30 cellular contexts compared by ENCODE assay signal in the genomic region with DNA sequence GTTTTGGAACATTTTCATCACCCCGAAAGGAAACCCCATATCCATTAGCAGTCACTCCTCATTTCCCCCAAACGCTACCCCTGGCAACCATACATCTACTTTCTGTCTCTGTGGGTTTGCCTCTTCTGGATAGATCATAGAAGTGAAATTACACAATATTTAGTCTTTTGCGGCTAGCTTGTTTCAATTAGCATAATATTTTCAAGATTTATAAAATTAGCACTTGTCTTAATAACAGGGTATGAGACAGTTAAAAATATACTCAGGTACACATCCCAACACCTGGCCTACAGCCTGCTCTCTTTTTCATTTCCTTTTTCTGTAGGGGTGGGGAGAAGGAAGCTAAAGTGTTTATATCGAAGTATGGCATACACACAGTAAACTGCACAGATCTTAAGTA.
DNase-seq lines count a peak whose midpoint lies in the region; ATAC-seq, FAIRE-seq and TF ChIP-seq lines count a peak whose summit lies in the region.
"Had no signal": no experiment of that assay in that cellular context is flagged by ENCODE, and none has a peak within 500 bp of the region (broad histone marks: within the 10 kb centered on the region; RNA-seq: fewer than 3 reads in every experiment).

No MANE protein-coding gene starts in this region.

- TF ChIP-seq CTCF in astrocyte (IDR thresholded peaks at IDR 0.05; ENCODE audit: insufficient read depth, low read depth, low read length), result no peak

- H4K12ac ChIP-seq in trophoblast cell (ENCODE audit: low read depth, low read length), result no peak overlapping the region

- H3K4me2 ChIP-seq in astrocyte (ENCODE audit: low read length) (no peak overlapping the region), trophoblast cell (ENCODE audit: low read length) (no peak overlapping the region)

- H3K27me3 Mint-ChIP-seq in astrocyte (ENCODE audit: low read depth, unreplicated experiment), result no peaks in the 10 kb centered on the region
- H3K27me3 Mint-ChIP-seq: activated CD8-positive, alpha-beta memory T cell treated with anti-CD3 and anti-CD28 coated beads, Interleukin-2, amount 10 ng/mL, durations not matched to agents 7 days and 5 days; activated naive CD8-positive, alpha-beta T cell treated with anti-CD3 and anti-CD28 coated beads, Interleukin-2, amount 10 ng/mL, durations not matched to agents 7 days and 5 days; naive thymus-derived CD4-positive, alpha-beta T cell; progenitor cell of endocrine pancreas had no signal

- H2BK120ac ChIP-seq in trophoblast cell (ENCODE audit: insufficient read depth, low read length, poor library complexity), result no peak overlapping the region

- H2AFZ ChIP-seq in astrocyte (ENCODE audit: low read depth, low read length) (no peak overlapping the region), trophoblast cell (ENCODE audit: insufficient read depth, low read length, poor library complexity) (no peak overlapping the region)
- H2AFZ ChIP-seq: GM23338 had no signal

- H2BK5ac ChIP-seq in trophoblast cell (ENCODE audit: low read depth, low read length, poor library complexity), result no peak overlapping the region

- no CpG with 5 or more reads among the region's 4 CpGs for WGBS in trophoblast cell (ENCODE audit: extremely low coverage, insufficient coverage, insufficient read length)

- no peak overlapping the region for H3K4ac ChIP-seq in trophoblast cell (ENCODE audit: low read depth, low read length)

- ATAC-seq in GM18868 (IDR thresholded peaks at IDR 0.05; ENCODE audit: unreplicated experiment), result peak; percentile 71
- ATAC-seq in GM21515 (IDR thresholded peaks at IDR 0.05; ENCODE audit: unreplicated experiment), result peak; percentile 68
- ATAC-seq in HG03066 (IDR thresholded peaks at IDR 0.05; ENCODE audit: low read depth, unreplicated experiment), result peak; percentile 46
- no peak for ATAC-seq in SK-N-SH treated with all-trans-retinoic acid at 6 μM for 48 hours
- ATAC-seq: activated CD8-positive, alpha-beta memory T cell treated with anti-CD3 and anti-CD28 coated beads, Interleukin-2, amount 10 ng/mL, durations not matched to agents 7 days and 5 days; activated T-cell treated with anti-CD3 and anti-CD28 coated beads, Interleukin-2, amount 50 U/mL, for 4 hours; lower lobe of right lung; naive thymus-derived CD4-positive, alpha-beta T cell; right lobe of liver had no signal

- H2BK12ac ChIP-seq in trophoblast cell (ENCODE audit: low read length), result no peak overlapping the region

- H3K9me3 Mint-ChIP-seq in astrocyte (ENCODE audit: unreplicated experiment), result no peaks in the 10 kb centered on the region
- H3K9me3 Mint-ChIP-seq: activated T-cell treated with anti-CD3 and anti-CD28 coated beads, Interleukin-2, amount 50 U/mL, for 4 hours; GM23338 had no signal

- H3K4me3 ChIP-seq in astrocyte (ENCODE audit: insufficient read depth, low read depth, low read length) (no peak overlapping the region), trophoblast cell (ENCODE audit: low read depth, low read length) (no peak overlapping the region)
- H3K4me3 ChIP-seq: GM23338, lower lobe of right lung, MG63, right lobe of liver, tibial artery had no signal

- no peaks in the 10 kb centered on the region for H4K20me1 ChIP-seq in astrocyte (ENCODE audit: insufficient read depth, low read length)

- peaks cover 12% of the 10 kb centered on the region for H3K4me1 Mint-ChIP-seq in astrocyte (ENCODE audit: low read depth, unreplicated experiment)
- H3K4me1 Mint-ChIP-seq: activated CD8-positive, alpha-beta memory T cell treated with anti-CD3 and anti-CD28 coated beads, Interleukin-2, amount 10 ng/mL, durations not matched to agents 7 days and 5 days; activated naive CD8-positive, alpha-beta T cell treated with anti-CD3 and anti-CD28 coated beads, Interleukin-2, amount 10 ng/mL, durations not matched to agents 7 days and 5 days had no signal

- no peak overlapping the region for H3K9ac ChIP-seq in astrocyte (ENCODE audit: low read length)
- H3K9ac ChIP-seq in trophoblast cell (ENCODE audit: low read length), result no peak overlapping the region
- H3K9ac ChIP-seq: KMS-11 had no signal

- H3K4me3 Mint-ChIP-seq in astrocyte (ENCODE audit: unreplicated experiment), result no peak overlapping the region
- H3K4me3 Mint-ChIP-seq: activated CD8-positive, alpha-beta memory T cell treated with anti-CD3 and anti-CD28 coated beads, Interleukin-2, amount 10 ng/mL, durations not matched to agents 7 days and 5 days; activated naive CD8-positive, alpha-beta T cell treated with anti-CD3 and anti-CD28 coated beads, Interleukin-2, amount 10 ng/mL, durations not matched to agents 7 days and 5 days; activated T-cell treated with anti-CD3 and anti-CD28 coated beads, Interleukin-2, amount 50 U/mL, for 4 hours; GM23338; naive thymus-derived CD4-positive, alpha-beta T cell had no signal

- no peak overlapping the region for H2AK5ac ChIP-seq in trophoblast cell (ENCODE audit: low read length)

- H3K4me1 ChIP-seq in astrocyte (ENCODE audit: insufficient read depth, low read length) (no peaks in the 10 kb centered on the region), trophoblast cell (ENCODE audit: control insufficient read depth in 1 of 2, insufficient read depth in 2 of 2, low read length in 2 of 2) (no peaks in the 10 kb centered on the region)
- H3K4me1 ChIP-seq: BE2C, lower lobe of right lung, right lobe of liver, tibial artery had no signal

- H3K79me2 ChIP-seq in astrocyte (ENCODE audit: insufficient read depth, low read length) (no peaks in the 10 kb centered on the region), trophoblast cell (ENCODE audit: control insufficient read depth, insufficient read depth, low read length, poor library complexity) (no peaks in the 10 kb centered on the region)

- no peak overlapping the region for H4K91ac ChIP-seq in trophoblast cell (ENCODE audit: low read depth, low read length)

- H3K27ac ChIP-seq in astrocyte (ENCODE audit: low read depth, low read length), result no peak overlapping the region
- no peak overlapping the region for H3K27ac ChIP-seq in trophoblast cell (ENCODE audit: low read depth, low read length)
- H3K27ac ChIP-seq: KMS-11, lower lobe of right lung, right lobe of liver, RWPE1, tibial artery had no signal

- H3K36me3 Mint-ChIP-seq in astrocyte (ENCODE audit: low read depth, unreplicated experiment), result peaks cover 4% of the 10 kb centered on the region
- H3K36me3 Mint-ChIP-seq: activated CD8-positive, alpha-beta memory T cell treated with anti-CD3 and anti-CD28 coated beads, Interleukin-2, amount 10 ng/mL, durations not matched to agents 7 days and 5 days; activated naive CD8-positive, alpha-beta T cell treated with anti-CD3 and anti-CD28 coated beads, Interleukin-2, amount 10 ng/mL, durations not matched to agents 7 days and 5 days had no signal

- DNase-seq in astrocyte (ENCODE audit: low read depth) (no peak), DMS114 treated with DMSO at 0.1 percent for 48 hours (lab: John Stamatoyannopoulos, UW; ENCODE audit: unreplicated experiment) (no peak), trophoblast cell (no peak)
- DNase-seq: ACHN; activated CD4-positive, alpha-beta T cell treated with anti-CD3 and anti-CD28 coated beads, Interleukin-2, amount 50 U/mL, for 4 hours; activated CD8-positive, alpha-beta memory T cell treated with anti-CD3 and anti-CD28 coated beads, Interleukin-2, amount 10 ng/mL, durations not matched to agents 7 days and 5 days; activated gamma-delta T cell treated with Interleukin-2 at 50 U/mL for 16 hours; activated naive CD8-positive, alpha-beta T cell treated with anti-CD3 and anti-CD28 coated beads, Interleukin-2, amount 10 ng/mL, durations not matched to agents 7 days and 5 days; activated T-cell treated with anti-CD3 and anti-CD28 coated beads, Interleukin-2, amount 50 U/mL, for 4 hours; aorta; BE2C; DMS153; hippocampal formation; lower lobe of right lung; MG63; naive thymus-derived CD4-positive, alpha-beta T cell; NCI-H2029 treated with DMSO at 0.1 percent for 48 hours; right lobe of liver; stimulated activated CD4-positive, alpha-beta T cell treated with anti-CD3 and anti-CD28 coated beads, Interleukin-4, amount 100 ng/mL, for 1 hour; tibial artery had no signal

- no peak overlapping the region for H3K14ac ChIP-seq in trophoblast cell (ENCODE audit: low read length)

- no peak overlapping the region for H3K18ac ChIP-seq in trophoblast cell (ENCODE audit: low read length)

- H3K23ac ChIP-seq in trophoblast cell (ENCODE audit: low read length), result no peak overlapping the region

- no peaks in the 10 kb centered on the region for H3K79me1 ChIP-seq in trophoblast cell (ENCODE audit: low read length)

- H4K8ac ChIP-seq in trophoblast cell (ENCODE audit: low read depth, low read length), result no peak overlapping the region

- H3K9me3 ChIP-seq in astrocyte (ENCODE audit: insufficient read depth, low read depth, low read length) (no peaks in the 10 kb centered on the region), trophoblast cell (ENCODE audit: insufficient read depth, low read depth, low read length) (peaks cover 1% of the 10 kb centered on the region)
- H3K9me3 ChIP-seq: BE2C, lower lobe of right lung, MG63, right lobe of liver, tibial artery had no signal

- no peaks in the 10 kb centered on the region for H3K27me3 ChIP-seq in astrocyte (ENCODE audit: insufficient read depth, low read length)
- no peaks in the 10 kb centered on the region for H3K27me3 ChIP-seq in trophoblast cell (ENCODE audit: insufficient read depth, low read length)
- H3K27me3 ChIP-seq: BE2C, MG63, right lobe of liver, tibial artery had no signal

- H3K27ac Mint-ChIP-seq in astrocyte (ENCODE audit: unreplicated experiment), result peak overlapping the region; percentile 28
- H3K27ac Mint-ChIP-seq: activated CD8-positive, alpha-beta memory T cell treated with anti-CD3 and anti-CD28 coated beads, Interleukin-2, amount 10 ng/mL, durations not matched to agents 7 days and 5 days; activated naive CD8-positive, alpha-beta T cell treated with anti-CD3 and anti-CD28 coated beads, Interleukin-2, amount 10 ng/mL, durations not matched to agents 7 days and 5 days; naive thymus-derived CD4-positive, alpha-beta T cell; progenitor cell of endocrine pancreas had no signal

- FAIRE-seq in astrocyte (lab: Jason Lieb, UNC), result no peak
- FAIRE-seq: GM12892, TTC549 had no signal

- H3K36me3 ChIP-seq in astrocyte (ENCODE audit: insufficient read depth, low read length), result no peaks in the 10 kb centered on the region
- no peaks in the 10 kb centered on the region for H3K36me3 ChIP-seq in trophoblast cell (ENCODE audit: control insufficient read depth in 1 of 2, insufficient read depth in 2 of 2, low read length in 2 of 2)
- H3K36me3 ChIP-seq: BE2C, lower lobe of right lung, MG63, right lobe of liver, tibial artery had no signal

TF ChIP-seq in SK-N-SH treated with all-trans-retinoic acid at 6 μM for 48 hours, 23 proteins besides CTCF, POLR2A, EP300 and RAD21 (continues in another document):
- TF ChIP-seq ESRRG (CRISPR knock-in tag; IDR thresholded peaks at IDR 0.05), result no peak
- TF ChIP-seq RARB (CRISPR knock-in tag; IDR thresholded peaks at IDR 0.05), result no peak
- no peak for TF ChIP-seq TOX (CRISPR knock-in tag; IDR thresholded peaks at IDR 0.05; ENCODE audit: borderline replicate concordance)
